ENCODE assay signal across 19 cellular contexts in the genomic region with DNA sequence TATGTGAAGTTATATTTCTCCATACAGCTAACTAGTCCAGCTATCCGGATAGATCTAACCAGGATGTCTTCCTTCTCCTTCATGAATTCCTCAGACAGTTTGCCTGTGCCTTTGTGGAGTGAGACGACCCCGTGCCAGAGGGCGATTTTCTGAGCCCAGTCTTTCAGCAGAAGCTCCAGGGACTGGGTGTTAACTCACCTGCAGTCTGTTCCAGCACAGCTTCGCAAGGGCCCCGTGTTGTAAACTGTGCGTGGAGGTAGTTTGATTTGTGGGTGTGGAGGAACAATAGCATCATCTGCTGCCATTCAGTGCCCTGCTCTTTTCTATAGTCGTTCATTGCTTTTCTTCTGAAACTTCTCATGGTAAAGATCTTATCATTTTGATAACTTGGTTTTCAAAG.
"Had no signal": no experiment of that assay in that cellular context is flagged by ENCODE, and none has a peak within 500 bp of the region (broad histone marks: within the 10 kb centered on the region; RNA-seq: fewer than 3 reads in every experiment).

No MANE protein-coding gene starts in this region.

- H3K36me3 ChIP-seq: adrenal gland, thyroid gland had no signal

- H3K27ac ChIP-seq: adrenal gland, foreskin keratinocyte, thyroid gland, VCaP had no signal

- H3K4me3 ChIP-seq: adrenal gland, thyroid gland had no signal

- H3K9me3 ChIP-seq: adrenal gland, thyroid gland had no signal

- ATAC-seq: effector memory CD8-positive, alpha-beta T cell; foreskin keratinocyte had no signal

- H3K27me3 ChIP-seq: adrenal gland, foreskin keratinocyte, thyroid gland had no signal

- DNase-seq: activated CD4-positive, alpha-beta T cell treated with anti-CD3 and anti-CD28 coated beads for 1 hour; activated CD8-positive, alpha-beta memory T cell treated with anti-CD3 and anti-CD28 coated beads for 24 hours; activated CD8-positive, alpha-beta memory T cell treated with anti-CD3 and anti-CD28 coated beads, Interleukin-2, amount 50 U/mL, for 48 hours; activated effector memory CD4-positive, alpha-beta T cell treated with Interleukin-2 at 50 U/mL for 16 hours; activated naive CD4-positive, alpha-beta T cell treated with anti-CD3 and anti-CD28 coated beads, Interleukin-2, amount 50 U/mL, for 16 hours; activated T-cell treated with anti-CD3 and anti-CD28 coated beads, Interleukin-2, amount 50 U/mL, for 48 hours; dermis blood vessel endothelial cell; effector memory CD8-positive, alpha-beta T cell; foreskin keratinocyte; kidney glomerular epithelial cell; mesenchymal stem cell; retina; stimulated activated CD4-positive, alpha-beta T cell treated with anti-CD3 and anti-CD28 coated beads, Interleukin-12 subunit alpha, Interleukin-12 subunit beta, amount 100 ng/mL, for 4 hours; stimulated activated CD4-positive, alpha-beta T cell treated with anti-CD3 and anti-CD28 coated beads, Interleukin-1b, Interleukin-23, amount 100 ng/mL, for 48 hours; stimulated activated CD8-positive, alpha-beta memory T cell treated with anti-CD3 and anti-CD28 coated beads, Interleukin-4, amount 100 ng/mL, for 48 hours; stimulated activated naive CD4-positive, alpha-beta T cell; thyroid gland had no signal
